In the genomic region with DNA sequence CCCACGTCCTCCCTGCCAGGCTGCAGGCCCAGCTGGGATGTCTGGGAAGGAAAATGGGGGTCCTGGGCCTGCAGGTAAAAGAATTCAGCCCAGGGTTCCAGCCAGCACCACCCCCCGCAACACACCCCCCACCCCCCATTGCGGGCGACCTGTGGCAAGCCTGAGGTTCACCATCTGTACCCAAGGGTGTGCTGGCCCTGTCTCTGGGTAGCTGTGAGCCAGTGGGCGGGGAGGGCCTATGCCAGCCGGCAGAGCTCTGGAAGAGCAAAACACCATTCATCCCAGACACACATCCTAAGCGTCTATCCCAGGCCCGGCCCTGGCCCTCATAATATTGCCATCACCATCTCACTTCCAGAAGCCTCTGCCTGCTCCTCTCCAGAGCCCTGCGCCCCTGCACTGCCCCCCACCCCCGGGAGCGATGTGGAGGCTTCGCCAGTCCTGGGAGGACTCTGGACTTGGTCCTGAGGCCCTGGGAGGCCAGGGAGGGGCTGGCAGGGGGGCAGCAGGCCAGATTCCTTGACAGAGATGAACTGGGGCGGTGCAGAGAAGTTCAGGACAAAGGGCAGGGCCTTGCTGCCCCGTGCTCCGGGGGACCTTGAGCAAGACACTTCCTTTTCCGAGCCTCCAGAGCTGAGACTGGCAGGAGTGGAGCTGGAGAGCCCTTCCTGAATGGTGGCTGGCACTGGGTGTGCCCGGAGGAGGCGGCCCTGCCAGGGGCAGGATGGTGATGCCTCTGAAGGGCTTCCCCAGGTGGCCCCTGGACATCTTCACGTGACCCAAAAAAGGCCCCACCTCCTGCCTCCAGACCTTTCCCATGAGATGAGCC, we compare ENCODE assay signal across 1 cellular context.
TF ChIP-seq lines count a peak whose summit lies in the region.

No MANE protein-coding gene starts in this region.

TF ChIP-seq in HepG2, 621 proteins besides CTCF, POLR2A, EP300 and RAD21 (continued from another document and continues in another):
- TF ChIP-seq, protein P1, sequence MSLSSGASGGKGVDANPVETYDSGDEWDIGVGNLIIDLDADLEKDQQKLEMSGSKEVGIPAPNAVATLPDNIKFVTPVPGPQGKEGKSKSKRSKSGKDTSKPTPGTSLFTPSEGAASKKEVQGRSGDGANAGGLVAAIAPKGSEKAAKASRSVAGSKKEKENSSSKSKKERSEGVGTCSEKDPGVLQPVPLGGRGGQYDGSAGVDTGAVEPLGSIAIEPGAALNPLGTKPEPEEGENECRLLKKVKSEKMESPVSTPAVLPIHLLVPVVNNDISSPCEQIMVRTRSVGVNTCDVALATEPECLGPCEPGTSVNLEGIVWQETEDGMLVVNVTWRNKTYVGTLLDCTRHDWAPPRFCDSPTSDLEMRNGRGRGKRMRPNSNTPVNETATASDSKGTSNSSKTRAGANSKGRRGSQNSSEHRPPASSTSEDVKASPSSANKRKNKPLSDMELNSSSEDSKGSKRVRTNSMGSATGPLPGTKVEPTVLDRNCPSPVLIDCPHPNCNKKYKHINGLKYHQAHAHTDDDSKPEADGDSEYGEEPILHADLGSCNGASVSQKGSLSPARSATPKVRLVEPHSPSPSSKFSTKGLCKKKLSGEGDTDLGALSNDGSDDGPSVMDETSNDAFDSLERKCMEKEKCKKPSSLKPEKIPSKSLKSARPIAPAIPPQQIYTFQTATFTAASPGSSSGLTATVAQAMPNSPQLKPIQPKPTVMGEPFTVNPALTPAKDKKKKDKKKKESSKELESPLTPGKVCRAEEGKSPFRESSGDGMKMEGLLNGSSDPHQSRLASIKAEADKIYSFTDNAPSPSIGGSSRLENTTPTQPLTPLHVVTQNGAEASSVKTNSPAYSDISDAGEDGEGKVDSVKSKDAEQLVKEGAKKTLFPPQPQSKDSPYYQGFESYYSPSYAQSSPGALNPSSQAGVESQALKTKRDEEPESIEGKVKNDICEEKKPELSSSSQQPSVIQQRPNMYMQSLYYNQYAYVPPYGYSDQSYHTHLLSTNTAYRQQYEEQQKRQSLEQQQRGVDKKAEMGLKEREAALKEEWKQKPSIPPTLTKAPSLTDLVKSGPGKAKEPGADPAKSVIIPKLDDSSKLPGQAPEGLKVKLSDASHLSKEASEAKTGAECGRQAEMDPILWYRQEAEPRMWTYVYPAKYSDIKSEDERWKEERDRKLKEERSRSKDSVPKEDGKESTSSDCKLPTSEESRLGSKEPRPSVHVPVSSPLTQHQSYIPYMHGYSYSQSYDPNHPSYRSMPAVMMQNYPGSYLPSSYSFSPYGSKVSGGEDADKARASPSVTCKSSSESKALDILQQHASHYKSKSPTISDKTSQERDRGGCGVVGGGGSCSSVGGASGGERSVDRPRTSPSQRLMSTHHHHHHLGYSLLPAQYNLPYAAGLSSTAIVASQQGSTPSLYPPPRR (CRISPR knock-in tag; IDR thresholded peaks at IDR 0.05; ENCODE audit: borderline replicate concordance) = peak; percentile 85
- TF ChIP-seq TBL1XR1 (IDR thresholded peaks at IDR 0.05; ENCODE audit: borderline replicate concordance, low read length, partially characterized antibody) = no peak
- TF ChIP-seq, protein P2, sequence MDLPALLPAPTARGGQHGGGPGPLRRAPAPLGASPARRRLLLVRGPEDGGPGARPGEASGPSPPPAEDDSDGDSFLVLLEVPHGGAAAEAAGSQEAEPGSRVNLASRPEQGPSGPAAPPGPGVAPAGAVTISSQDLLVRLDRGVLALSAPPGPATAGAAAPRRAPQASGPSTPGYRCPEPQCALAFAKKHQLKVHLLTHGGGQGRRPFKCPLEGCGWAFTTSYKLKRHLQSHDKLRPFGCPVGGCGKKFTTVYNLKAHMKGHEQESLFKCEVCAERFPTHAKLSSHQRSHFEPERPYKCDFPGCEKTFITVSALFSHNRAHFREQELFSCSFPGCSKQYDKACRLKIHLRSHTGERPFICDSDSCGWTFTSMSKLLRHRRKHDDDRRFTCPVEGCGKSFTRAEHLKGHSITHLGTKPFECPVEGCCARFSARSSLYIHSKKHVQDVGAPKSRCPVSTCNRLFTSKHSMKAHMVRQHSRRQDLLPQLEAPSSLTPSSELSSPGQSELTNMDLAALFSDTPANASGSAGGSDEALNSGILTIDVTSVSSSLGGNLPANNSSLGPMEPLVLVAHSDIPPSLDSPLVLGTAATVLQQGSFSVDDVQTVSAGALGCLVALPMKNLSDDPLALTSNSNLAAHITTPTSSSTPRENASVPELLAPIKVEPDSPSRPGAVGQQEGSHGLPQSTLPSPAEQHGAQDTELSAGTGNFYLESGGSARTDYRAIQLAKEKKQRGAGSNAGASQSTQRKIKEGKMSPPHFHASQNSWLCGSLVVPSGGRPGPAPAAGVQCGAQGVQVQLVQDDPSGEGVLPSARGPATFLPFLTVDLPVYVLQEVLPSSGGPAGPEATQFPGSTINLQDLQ (CRISPR knock-in tag; IDR thresholded peaks at IDR 0.05) = 0 out of 2 replicates have a peak, but pooled peaks have one; percentile 32
- TF ChIP-seq, protein P3, sequence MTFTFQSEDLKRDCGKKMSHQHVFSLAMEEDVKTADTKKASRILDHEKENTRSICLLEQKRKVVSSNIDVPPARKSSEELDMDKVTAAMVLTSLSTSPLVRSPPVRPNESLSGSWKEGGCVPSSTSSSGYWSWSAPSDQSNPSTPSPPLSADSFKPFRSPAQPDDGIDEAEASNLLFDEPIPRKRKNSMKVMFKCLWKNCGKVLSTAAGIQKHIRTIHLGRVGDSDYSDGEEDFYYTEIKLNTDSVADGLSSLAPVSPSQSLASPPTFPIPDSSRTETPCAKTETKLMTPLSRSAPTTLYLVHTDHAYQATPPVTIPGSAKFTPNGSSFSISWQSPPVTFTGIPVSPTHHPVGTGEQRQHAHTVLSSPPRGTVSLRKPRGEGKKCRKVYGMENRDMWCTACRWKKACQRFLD (CRISPR knock-in tag; IDR thresholded peaks at IDR 0.05; ENCODE audit: borderline replicate concordance) = 0 out of 2 replicates have a peak, but pooled peaks have one; percentile 35
- TF ChIP-seq, protein P4, sequence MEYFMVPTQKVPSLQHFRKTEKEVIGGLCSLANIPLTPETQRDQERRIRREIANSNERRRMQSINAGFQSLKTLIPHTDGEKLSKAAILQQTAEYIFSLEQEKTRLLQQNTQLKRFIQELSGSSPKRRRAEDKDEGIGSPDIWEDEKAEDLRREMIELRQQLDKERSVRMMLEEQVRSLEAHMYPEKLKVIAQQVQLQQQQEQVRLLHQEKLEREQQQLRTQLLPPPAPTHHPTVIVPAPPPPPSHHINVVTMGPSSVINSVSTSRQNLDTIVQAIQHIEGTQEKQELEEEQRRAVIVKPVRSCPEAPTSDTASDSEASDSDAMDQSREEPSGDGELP (IDR thresholded peaks at IDR 0.05; ENCODE audit: borderline replicate concordance, low read depth) = peak; percentile 64; the same call in 1 of the 2 replicates
- no peak for TF ChIP-seq ZNF225 (CRISPR knock-in tag; IDR thresholded peaks at IDR 0.05)
- peak; percentile 85 for TF ChIP-seq HOXD1 (CRISPR knock-in tag; IDR thresholded peaks at IDR 0.05)
- TF ChIP-seq ZNF670 (CRISPR knock-in tag; IDR thresholded peaks at IDR 0.05; ENCODE audit: borderline replicate concordance) = 0 out of 2 replicates have a peak, but pooled peaks have one; percentile 81
- TF ChIP-seq ZNF777 (CRISPR knock-in tag; IDR thresholded peaks at IDR 0.05) = no peak
- TF ChIP-seq, protein P5, sequence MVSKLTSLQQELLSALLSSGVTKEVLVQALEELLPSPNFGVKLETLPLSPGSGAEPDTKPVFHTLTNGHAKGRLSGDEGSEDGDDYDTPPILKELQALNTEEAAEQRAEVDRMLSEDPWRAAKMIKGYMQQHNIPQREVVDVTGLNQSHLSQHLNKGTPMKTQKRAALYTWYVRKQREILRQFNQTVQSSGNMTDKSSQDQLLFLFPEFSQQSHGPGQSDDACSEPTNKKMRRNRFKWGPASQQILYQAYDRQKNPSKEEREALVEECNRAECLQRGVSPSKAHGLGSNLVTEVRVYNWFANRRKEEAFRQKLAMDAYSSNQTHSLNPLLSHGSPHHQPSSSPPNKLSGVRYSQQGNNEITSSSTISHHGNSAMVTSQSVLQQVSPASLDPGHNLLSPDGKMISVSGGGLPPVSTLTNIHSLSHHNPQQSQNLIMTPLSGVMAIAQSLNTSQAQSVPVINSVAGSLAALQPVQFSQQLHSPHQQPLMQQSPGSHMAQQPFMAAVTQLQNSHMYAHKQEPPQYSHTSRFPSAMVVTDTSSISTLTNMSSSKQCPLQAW (CRISPR knock-in tag; IDR thresholded peaks at IDR 0.05) = peak; percentile 76
- 0 out of 2 replicates have a peak, but pooled peaks have one; percentile 19 for TF ChIP-seq ZNF143 (CRISPR knock-in tag; IDR thresholded peaks at IDR 0.05)
- TF ChIP-seq, protein P6, sequence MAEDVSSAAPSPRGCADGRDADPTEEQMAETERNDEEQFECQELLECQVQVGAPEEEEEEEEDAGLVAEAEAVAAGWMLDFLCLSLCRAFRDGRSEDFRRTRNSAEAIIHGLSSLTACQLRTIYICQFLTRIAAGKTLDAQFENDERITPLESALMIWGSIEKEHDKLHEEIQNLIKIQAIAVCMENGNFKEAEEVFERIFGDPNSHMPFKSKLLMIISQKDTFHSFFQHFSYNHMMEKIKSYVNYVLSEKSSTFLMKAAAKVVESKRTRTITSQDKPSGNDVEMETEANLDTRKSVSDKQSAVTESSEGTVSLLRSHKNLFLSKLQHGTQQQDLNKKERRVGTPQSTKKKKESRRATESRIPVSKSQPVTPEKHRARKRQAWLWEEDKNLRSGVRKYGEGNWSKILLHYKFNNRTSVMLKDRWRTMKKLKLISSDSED (CRISPR knock-in tag; IDR thresholded peaks at IDR 0.05) = no peak
- TF ChIP-seq SOX13 (IDR thresholded peaks at IDR 0.05) = 0 out of 2 replicates have a peak, but pooled peaks have one; percentile 12
- TF ChIP-seq SOX13 (CRISPR knock-in tag; conservative IDR thresholded peaks at IDR 0.05 in 1 of 2, IDR thresholded peaks at IDR 0.05 in 1 of 2) = peak in 1 of 2 experiments; percentile 80; a peak in 2 of 4 replicates
- peak; percentile 17; the same call in 1 of the 3 replicates for TF ChIP-seq MXI1 (IDR thresholded peaks at IDR 0.05; ENCODE audit: borderline replicate concordance, low read depth, low read length)
- TF ChIP-seq, protein P7, sequence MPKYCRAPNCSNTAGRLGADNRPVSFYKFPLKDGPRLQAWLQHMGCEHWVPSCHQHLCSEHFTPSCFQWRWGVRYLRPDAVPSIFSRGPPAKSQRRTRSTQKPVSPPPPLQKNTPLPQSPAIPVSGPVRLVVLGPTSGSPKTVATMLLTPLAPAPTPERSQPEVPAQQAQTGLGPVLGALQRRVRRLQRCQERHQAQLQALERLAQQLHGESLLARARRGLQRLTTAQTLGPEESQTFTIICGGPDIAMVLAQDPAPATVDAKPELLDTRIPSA (CRISPR knock-in tag; IDR thresholded peaks at IDR 0.05; ENCODE audit: borderline replicate concordance) = 0 out of 2 replicates have a peak, but pooled peaks have one; percentile 39
- TF ChIP-seq, protein P8, sequence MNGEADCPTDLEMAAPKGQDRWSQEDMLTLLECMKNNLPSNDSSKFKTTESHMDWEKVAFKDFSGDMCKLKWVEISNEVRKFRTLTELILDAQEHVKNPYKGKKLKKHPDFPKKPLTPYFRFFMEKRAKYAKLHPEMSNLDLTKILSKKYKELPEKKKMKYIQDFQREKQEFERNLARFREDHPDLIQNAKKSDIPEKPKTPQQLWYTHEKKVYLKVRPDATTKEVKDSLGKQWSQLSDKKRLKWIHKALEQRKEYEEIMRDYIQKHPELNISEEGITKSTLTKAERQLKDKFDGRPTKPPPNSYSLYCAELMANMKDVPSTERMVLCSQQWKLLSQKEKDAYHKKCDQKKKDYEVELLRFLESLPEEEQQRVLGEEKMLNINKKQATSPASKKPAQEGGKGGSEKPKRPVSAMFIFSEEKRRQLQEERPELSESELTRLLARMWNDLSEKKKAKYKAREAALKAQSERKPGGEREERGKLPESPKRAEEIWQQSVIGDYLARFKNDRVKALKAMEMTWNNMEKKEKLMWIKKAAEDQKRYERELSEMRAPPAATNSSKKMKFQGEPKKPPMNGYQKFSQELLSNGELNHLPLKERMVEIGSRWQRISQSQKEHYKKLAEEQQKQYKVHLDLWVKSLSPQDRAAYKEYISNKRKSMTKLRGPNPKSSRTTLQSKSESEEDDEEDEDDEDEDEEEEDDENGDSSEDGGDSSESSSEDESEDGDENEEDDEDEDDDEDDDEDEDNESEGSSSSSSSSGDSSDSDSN (CRISPR knock-in tag; IDR thresholded peaks at IDR 0.05) = peak; percentile 56
- no peak for TF ChIP-seq PHF5A (CRISPR knock-in tag; IDR thresholded peaks at IDR 0.05; ENCODE audit: low read depth, unreplicated experiment)
- peak; percentile 84 for TF ChIP-seq CREM (IDR thresholded peaks at IDR 0.05)
- TF ChIP-seq CREM (CRISPR knock-in tag; IDR thresholded peaks at IDR 0.05) = no peak
- TF ChIP-seq, protein P9, sequence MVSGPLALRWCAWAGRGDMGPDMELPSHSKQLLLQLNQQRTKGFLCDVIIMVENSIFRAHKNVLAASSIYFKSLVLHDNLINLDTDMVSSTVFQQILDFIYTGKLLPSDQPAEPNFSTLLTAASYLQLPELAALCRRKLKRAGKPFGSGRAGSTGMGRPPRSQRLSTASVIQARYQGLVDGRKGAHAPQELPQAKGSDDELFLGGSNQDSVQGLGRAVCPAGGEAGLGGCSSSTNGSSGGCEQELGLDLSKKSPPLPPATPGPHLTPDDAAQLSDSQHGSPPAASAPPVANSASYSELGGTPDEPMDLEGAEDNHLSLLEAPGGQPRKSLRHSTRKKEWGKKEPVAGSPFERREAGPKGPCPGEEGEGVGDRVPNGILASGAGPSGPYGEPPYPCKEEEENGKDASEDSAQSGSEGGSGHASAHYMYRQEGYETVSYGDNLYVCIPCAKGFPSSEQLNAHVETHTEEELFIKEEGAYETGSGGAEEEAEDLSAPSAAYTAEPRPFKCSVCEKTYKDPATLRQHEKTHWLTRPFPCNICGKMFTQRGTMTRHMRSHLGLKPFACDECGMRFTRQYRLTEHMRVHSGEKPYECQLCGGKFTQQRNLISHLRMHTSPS (CRISPR knock-in tag; IDR thresholded peaks at IDR 0.05; ENCODE audit: low read depth) = peak; percentile 96
- TF ChIP-seq MEIS2 (CRISPR knock-in tag; IDR thresholded peaks at IDR 0.05) = peak; percentile 88
- TF ChIP-seq HOXA5 (CRISPR knock-in tag; IDR thresholded peaks at IDR 0.05) = peak; percentile 77; the same call in 1 of the 2 replicates
- TF ChIP-seq SPEN (CRISPR knock-in tag; IDR thresholded peaks at IDR 0.05; ENCODE audit: low read depth) = peak; percentile 61; the same call in 1 of the 2 replicates
- no peak for TF ChIP-seq MBNL3 (CRISPR knock-in tag; conservative IDR thresholded peaks at IDR 0.05)
- TF ChIP-seq DNMT1 (CRISPR knock-in tag; IDR thresholded peaks at IDR 0.05) = no peak
- TF ChIP-seq PHF20 (CRISPR knock-in tag; IDR thresholded peaks at IDR 0.05) = 0 out of 2 replicates have a peak, but pooled peaks have one; percentile 23
- no peak for TF ChIP-seq HMGA1 (CRISPR knock-in tag; conservative IDR thresholded peaks at IDR 0.05)
- TF ChIP-seq, protein P10, sequence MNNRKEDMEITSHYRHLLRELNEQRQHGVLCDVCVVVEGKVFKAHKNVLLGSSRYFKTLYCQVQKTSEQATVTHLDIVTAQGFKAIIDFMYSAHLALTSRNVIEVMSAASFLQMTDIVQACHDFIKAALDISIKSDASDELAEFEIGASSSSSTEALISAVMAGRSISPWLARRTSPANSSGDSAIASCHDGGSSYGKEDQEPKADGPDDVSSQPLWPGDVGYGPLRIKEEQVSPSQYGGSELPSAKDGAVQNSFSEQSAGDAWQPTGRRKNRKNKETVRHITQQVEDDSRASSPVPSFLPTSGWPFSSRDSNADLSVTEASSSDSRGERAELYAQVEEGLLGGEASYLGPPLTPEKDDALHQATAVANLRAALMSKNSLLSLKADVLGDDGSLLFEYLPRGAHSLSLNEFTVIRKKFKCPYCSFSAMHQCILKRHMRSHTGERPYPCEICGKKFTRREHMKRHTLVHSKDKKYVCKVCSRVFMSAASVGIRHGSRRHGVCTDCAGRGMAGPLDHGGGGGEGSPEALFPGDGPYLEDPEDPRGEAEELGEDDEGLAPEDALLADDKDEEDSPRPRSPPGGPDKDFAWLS (CRISPR knock-in tag; IDR thresholded peaks at IDR 0.05; ENCODE audit: borderline replicate concordance) = no peak
- peak; percentile 66 for TF ChIP-seq THAP11 (CRISPR knock-in tag; IDR thresholded peaks at IDR 0.05)
